Comparison of ENCODE assay signal across 1 cellular context in the genomic region with DNA sequence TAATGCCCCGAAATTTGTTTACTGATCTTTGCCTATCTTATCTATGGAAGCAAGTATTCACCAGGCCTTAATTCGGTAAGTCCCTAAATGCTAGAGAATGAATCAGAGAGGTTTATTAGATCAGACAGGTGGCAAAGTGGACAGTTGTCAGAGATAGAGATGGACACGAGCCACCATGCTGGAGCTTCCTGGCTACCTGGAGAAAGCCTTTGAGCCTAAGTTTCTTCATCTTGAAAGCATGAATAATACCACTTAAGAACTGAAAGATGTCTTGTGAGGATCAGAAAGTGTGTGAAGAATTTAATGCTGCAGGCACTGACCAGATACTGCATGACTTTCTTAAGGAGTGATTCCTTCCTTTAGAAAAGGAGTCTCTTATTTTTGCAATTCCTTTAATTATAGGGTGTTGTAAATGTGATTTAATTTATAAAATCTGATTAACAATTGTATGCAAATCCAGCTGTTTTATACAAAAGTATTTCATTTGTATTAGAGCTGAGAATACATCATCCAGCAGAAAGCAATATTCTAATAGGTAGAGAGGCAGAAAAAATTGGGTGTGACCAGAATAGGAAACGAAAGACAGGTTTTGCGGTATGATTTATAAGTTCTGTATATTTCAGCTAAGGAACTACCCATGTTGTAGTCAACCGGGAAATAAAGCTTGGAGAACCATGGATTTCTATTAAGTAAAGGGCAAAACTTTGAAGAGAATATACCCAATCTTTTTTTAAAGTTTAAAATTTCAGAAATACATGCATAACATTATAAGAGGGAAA.
TF ChIP-seq lines count a peak whose summit lies in the region.

No MANE protein-coding gene starts in this region.

TF ChIP-seq in GM23338, 12 proteins besides CTCF, POLR2A, EP300 and RAD21:
- TF ChIP-seq, protein P1, sequence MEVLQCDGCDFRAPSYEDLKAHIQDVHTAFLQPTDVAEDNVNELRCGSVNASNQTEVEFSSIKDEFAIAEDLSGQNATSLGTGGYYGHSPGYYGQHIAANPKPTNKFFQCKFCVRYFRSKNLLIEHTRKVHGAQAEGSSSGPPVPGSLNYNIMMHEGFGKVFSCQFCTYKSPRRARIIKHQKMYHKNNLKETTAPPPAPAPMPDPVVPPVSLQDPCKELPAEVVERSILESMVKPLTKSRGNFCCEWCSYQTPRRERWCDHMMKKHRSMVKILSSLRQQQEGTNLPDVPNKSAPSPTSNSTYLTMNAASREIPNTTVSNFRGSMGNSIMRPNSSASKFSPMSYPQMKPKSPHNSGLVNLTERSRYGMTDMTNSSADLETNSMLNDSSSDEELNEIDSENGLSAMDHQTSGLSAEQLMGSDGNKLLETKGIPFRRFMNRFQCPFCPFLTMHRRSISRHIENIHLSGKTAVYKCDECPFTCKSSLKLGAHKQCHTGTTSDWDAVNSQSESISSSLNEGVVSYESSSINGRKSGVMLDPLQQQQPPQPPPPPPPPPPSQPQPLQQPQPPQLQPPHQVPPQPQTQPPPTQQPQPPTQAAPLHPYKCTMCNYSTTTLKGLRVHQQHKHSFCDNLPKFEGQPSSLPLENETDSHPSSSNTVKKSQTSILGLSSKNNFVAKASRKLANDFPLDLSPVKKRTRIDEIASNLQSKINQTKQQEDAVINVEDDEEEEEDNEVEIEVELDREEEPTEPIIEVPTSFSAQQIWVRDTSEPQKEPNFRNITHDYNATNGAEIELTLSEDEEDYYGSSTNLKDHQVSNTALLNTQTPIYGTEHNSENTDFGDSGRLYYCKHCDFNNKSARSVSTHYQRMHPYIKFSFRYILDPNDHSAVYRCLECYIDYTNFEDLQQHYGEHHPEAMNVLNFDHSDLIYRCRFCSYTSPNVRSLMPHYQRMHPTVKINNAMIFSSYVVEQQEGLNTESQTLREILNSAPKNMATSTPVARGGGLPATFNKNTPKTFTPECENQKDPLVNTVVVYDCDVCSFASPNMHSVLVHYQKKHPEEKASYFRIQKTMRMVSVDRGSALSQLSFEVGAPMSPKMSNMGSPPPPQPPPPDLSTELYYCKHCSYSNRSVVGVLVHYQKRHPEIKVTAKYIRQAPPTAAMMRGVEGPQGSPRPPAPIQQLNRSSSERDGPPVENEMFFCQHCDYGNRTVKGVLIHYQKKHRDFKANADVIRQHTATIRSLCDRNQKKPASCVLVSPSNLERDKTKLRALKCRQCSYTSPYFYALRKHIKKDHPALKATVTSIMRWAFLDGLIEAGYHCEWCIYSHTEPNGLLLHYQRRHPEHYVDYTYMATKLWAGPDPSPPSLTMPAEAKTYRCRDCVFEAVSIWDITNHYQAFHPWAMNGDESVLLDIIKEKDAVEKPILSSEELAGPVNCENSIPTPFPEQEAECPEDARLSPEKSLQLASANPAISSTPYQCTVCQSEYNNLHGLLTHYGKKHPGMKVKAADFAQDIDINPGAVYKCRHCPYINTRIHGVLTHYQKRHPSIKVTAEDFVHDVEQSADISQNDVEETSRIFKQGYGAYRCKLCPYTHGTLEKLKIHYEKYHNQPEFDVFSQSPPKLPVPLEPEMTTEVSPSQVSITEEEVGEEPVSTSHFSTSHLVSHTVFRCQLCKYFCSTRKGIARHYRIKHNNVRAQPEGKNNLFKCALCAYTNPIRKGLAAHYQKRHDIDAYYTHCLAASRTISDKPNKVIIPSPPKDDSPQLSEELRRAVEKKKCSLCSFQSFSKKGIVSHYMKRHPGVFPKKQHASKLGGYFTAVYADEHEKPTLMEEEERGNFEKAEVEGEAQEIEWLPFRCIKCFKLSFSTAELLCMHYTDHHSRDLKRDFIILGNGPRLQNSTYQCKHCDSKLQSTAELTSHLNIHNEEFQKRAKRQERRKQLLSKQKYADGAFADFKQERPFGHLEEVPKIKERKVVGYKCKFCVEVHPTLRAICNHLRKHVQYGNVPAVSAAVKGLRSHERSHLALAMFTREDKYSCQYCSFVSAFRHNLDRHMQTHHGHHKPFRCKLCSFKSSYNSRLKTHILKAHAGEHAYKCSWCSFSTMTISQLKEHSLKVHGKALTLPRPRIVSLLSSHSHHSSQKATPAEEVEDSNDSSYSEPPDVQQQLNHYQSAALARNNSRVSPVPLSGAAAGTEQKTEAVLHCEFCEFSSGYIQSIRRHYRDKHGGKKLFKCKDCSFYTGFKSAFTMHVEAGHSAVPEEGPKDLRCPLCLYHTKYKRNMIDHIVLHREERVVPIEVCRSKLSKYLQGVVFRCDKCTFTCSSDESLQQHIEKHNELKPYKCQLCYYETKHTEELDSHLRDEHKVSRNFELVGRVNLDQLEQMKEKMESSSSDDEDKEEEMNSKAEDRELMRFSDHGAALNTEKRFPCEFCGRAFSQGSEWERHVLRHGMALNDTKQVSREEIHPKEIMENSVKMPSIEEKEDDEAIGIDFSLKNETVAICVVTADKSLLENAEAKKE (CRISPR knock-in tag; IDR thresholded peaks at IDR 0.05), result no peak
- no peak for TF ChIP-seq JUNB (IDR thresholded peaks at IDR 0.05; ENCODE audit: unreplicated experiment)
- TF ChIP-seq ZNF331 (CRISPR knock-in tag; IDR thresholded peaks at IDR 0.05; ENCODE audit: low read depth), result no peak
- TF ChIP-seq EZH2 (IDR thresholded peaks at IDR 0.05; ENCODE audit: low read depth, unreplicated experiment), result no peak
- TF ChIP-seq STAT1 (IDR thresholded peaks at IDR 0.05; ENCODE audit: unreplicated experiment), result no peak
- no peak for TF ChIP-seq ZNF114 (CRISPR knock-in tag; IDR thresholded peaks at IDR 0.05)
- TF ChIP-seq, protein P2, sequence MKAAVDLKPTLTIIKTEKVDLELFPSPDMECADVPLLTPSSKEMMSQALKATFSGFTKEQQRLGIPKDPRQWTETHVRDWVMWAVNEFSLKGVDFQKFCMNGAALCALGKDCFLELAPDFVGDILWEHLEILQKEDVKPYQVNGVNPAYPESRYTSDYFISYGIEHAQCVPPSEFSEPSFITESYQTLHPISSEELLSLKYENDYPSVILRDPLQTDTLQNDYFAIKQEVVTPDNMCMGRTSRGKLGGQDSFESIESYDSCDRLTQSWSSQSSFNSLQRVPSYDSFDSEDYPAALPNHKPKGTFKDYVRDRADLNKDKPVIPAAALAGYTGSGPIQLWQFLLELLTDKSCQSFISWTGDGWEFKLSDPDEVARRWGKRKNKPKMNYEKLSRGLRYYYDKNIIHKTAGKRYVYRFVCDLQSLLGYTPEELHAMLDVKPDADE (IDR thresholded peaks at IDR 0.05), result no peak
- TF ChIP-seq NANOG (IDR thresholded peaks at IDR 0.05; ENCODE audit: borderline replicate concordance), result no peak
- no peak for TF ChIP-seq REST (IDR thresholded peaks at IDR 0.05; ENCODE audit: unreplicated experiment)
TF ChIP-seq in GM23338: peak in this region for 0.
